In genomic region chr17:46870116-46870803, GRCh38 we compare ENCODE assay signal across 1 cellular context.
TF ChIP-seq lines count a peak whose summit lies in the region.

No MANE protein-coding gene starts in this region.

TF ChIP-seq in HepG2, 621 proteins besides CTCF, POLR2A, EP300 and RAD21 (continued from another document and continues in another):
- TF ChIP-seq PRDM4 (CRISPR knock-in tag; IDR thresholded peaks at IDR 0.05; ENCODE audit: borderline replicate concordance) (no peak), SALL2 (CRISPR knock-in tag; IDR thresholded peaks at IDR 0.05) (no peak), ZSCAN25 (CRISPR knock-in tag; IDR thresholded peaks at IDR 0.05) (peak; percentile 47; the same call in 1 of the 2 replicates), PHB2 (IDR thresholded peaks at IDR 0.05; ENCODE audit: partially characterized antibody) (no peak), YEATS2 (CRISPR knock-in tag; IDR thresholded peaks at IDR 0.05; ENCODE audit: borderline replicate concordance) (no peak), ZNF670 (CRISPR knock-in tag; IDR thresholded peaks at IDR 0.05; ENCODE audit: borderline replicate concordance) (no peak), NFATC3 (CRISPR knock-in tag; IDR thresholded peaks at IDR 0.05) (no peak), HOXA3 (CRISPR knock-in tag; IDR thresholded peaks at IDR 0.05) (peak; percentile 54), AHR (CRISPR knock-in tag; IDR thresholded peaks at IDR 0.05) (no peak; the same call in 1 of the 2 replicates), RCOR2 (CRISPR knock-in tag; IDR thresholded peaks at IDR 0.05) (no peak), ZMYM3 (CRISPR knock-in tag; IDR thresholded peaks at IDR 0.05) (no peak; the same call in 1 of the 2 replicates), HMG20A (CRISPR knock-in tag; IDR thresholded peaks at IDR 0.05; ENCODE audit: borderline replicate concordance) (0 out of 2 replicates have a peak, but pooled peaks have one; percentile 23), ZNF333 (CRISPR knock-in tag; IDR thresholded peaks at IDR 0.05; ENCODE audit: borderline replicate concordance) (peak; percentile 25; the same call in 1 of the 2 replicates), ZNF18 (CRISPR knock-in tag; IDR thresholded peaks at IDR 0.05; ENCODE audit: insufficient replicate concordance) (peak; percentile 74), CSRNP1 (CRISPR knock-in tag; IDR thresholded peaks at IDR 0.05) (no peak), ZNF331 (CRISPR knock-in tag; IDR thresholded peaks at IDR 0.05) (no peak), LRRFIP1 (CRISPR knock-in tag; conservative IDR thresholded peaks at IDR 0.05) (no peak), NR2C2 (CRISPR knock-in tag; IDR thresholded peaks at IDR 0.05; ENCODE audit: borderline replicate concordance) (peak; percentile 50; the same call in 1 of the 2 replicates), MEIS1 (CRISPR knock-in tag; IDR thresholded peaks at IDR 0.05; ENCODE audit: borderline replicate concordance) (0 out of 2 replicates have a peak, but pooled peaks have one; percentile 26), FLYWCH1 (CRISPR knock-in tag; IDR thresholded peaks at IDR 0.05) (no peak), ZKSCAN5 (CRISPR knock-in tag; IDR thresholded peaks at IDR 0.05) (peak; percentile 38; the same call in 1 of the 2 replicates), ZNF513 (CRISPR knock-in tag; conservative IDR thresholded peaks at IDR 0.05) (no peak), TBP (CRISPR knock-in tag; IDR thresholded peaks at IDR 0.05) (no peak), ZMYM4 (CRISPR knock-in tag; IDR thresholded peaks at IDR 0.05) (peak; percentile 70), ZBTB21 (CRISPR knock-in tag; IDR thresholded peaks at IDR 0.05) (no peak), KLF16 (CRISPR knock-in tag; IDR thresholded peaks at IDR 0.05) (0 out of 4 replicates have a peak, but pooled peaks of 1 of the 2 experiments have one; percentile 28), ZNF737 (CRISPR knock-in tag; IDR thresholded peaks at IDR 0.05; ENCODE audit: borderline replicate concordance) (no peak), ZNF800 (CRISPR knock-in tag; IDR thresholded peaks at IDR 0.05) (peak; percentile 57; the same call in 1 of the 2 replicates), ZNF781 (CRISPR knock-in tag; IDR thresholded peaks at IDR 0.05; ENCODE audit: borderline replicate concordance, not compliant biosample characterization) (peak; percentile 74), FOXP1 (IDR thresholded peaks at IDR 0.05) (no peak), FOXP1 (CRISPR knock-in tag; IDR thresholded peaks at IDR 0.05) (no peak), TBL1XR1 (IDR thresholded peaks at IDR 0.05; ENCODE audit: borderline replicate concordance, low read length, partially characterized antibody) (no peak), CBX1 (IDR thresholded peaks at IDR 0.05; ENCODE audit: low read depth) (peak; percentile 25), SNAI1 (CRISPR knock-in tag; IDR thresholded peaks at IDR 0.05; ENCODE audit: borderline replicate concordance) (no peak), FOXO1 (CRISPR knock-in tag; IDR thresholded peaks at IDR 0.05) (no peak; the same call in 1 of the 2 replicates), ZSCAN12 (CRISPR knock-in tag; IDR thresholded peaks at IDR 0.05) (no peak), FOXO4 (CRISPR knock-in tag; conservative IDR thresholded peaks at IDR 0.05) (no peak), SIX4 (CRISPR knock-in tag; IDR thresholded peaks at IDR 0.05) (0 out of 2 replicates have a peak, but pooled peaks have one; percentile 12), LCORL (IDR thresholded peaks at IDR 0.05) (no peak), LCORL (CRISPR knock-in tag; IDR thresholded peaks at IDR 0.05) (peak; percentile 79), RNF2 (conservative IDR thresholded peaks at IDR 0.05; ENCODE audit: low read depth) (no peak), JARID2 (CRISPR knock-in tag; IDR thresholded peaks at IDR 0.05; ENCODE audit: insufficient replicate concordance) (no peak), MTA3 (CRISPR knock-in tag; IDR thresholded peaks at IDR 0.05) (no peak), CEBPB (IDR thresholded peaks at IDR 0.05; ENCODE audit: borderline replicate concordance, low read depth, low read length) (no peak), ATF7 (IDR thresholded peaks at IDR 0.05) (no peak), ATF7 (CRISPR knock-in tag; IDR thresholded peaks at IDR 0.05) (no peak), ONECUT2 (CRISPR knock-in tag; IDR thresholded peaks at IDR 0.05) (no peak), NR2F1 (CRISPR knock-in tag; IDR thresholded peaks at IDR 0.05) (peak in 1 of 2 experiments; percentile 54; a peak in 1 of 4 replicates), KAT2B (IDR thresholded peaks at IDR 0.05; ENCODE audit: borderline replicate concordance, low read depth, low read length) (no peak), ZNF792 (CRISPR knock-in tag; IDR thresholded peaks at IDR 0.05) (no peak; the same call in 1 of the 2 replicates), HOMEZ (CRISPR knock-in tag; IDR thresholded peaks at IDR 0.05; ENCODE audit: low read depth) (0 out of 2 replicates have a peak, but pooled peaks have one; percentile 57), ZNF12 (CRISPR knock-in tag; IDR thresholded peaks at IDR 0.05) (no peak), WIZ (CRISPR knock-in tag; IDR thresholded peaks at IDR 0.05) (no peak)
